ENCODE assay signal across 13 cellular contexts in the genomic region with DNA sequence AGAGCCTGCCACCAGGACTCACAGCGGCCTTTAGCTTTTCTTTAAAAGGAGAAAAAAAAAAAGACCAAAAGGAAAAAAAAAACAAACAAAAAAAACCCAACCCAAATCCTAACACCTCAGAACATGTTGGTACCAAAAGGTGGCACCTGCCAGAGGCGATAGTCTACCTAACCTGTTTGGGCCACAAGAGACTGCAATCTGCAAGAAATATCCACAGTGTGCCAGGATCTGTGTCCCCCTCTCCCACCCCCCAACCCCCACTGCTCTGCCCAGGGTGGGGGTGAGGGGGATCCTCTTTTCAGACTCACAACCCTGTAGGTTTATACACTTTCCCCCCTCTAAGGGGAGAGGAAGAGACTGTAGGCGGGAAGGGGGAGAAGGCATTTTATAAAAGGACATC. TPM values are rescaled to one million over a fixed set of nuclear protein-coding genes. Genes with fewer than 3 reads are reported as not detected.
DNase-seq lines count a peak whose midpoint lies in the region; ATAC-seq and TF ChIP-seq lines count a peak whose summit lies in the region.
"Had no signal": no experiment of that assay in that cellular context is flagged by ENCODE, and none has a peak within 500 bp of the region (broad histone marks: within the 10 kb centered on the region; RNA-seq: fewer than 3 reads in every experiment).

No MANE protein-coding gene starts in this region.

- intact Hi-C loops in testis (cut with DNase I; ENCODE audit: low total_unique reads), result no loop called here

- H3K27ac ChIP-seq in Peyer's patch, result no peak overlapping the region
- H3K27ac ChIP-seq in testis, result peak overlapping the region; percentile 17 to 69
- H3K27ac ChIP-seq: C4-2B, HL-60 had no signal

- WGBS in testis, 2 donors, result 83 to 87% methylated on average over 3 of the region's 3 CpGs

- peak; percentile 34 for DNase-seq in activated effector memory CD4-positive, alpha-beta T cell treated with anti-CD3 and anti-CD28 coated beads, Interleukin-2, amount 50 U/mL, for 16 hours
- no peak for DNase-seq in activated effector memory CD4-positive, alpha-beta T cell treated with Interleukin-2 at 50 U/mL for 16 hours
- DNase-seq in Peyer's patch (peak in 2 of 3 donors; percentile 7 to 39), mesenteric fat pad (ENCODE audit: low spot score) (peak; percentile 51), testis (no peak), C1 segment of cervical spinal cord (lab: John Stamatoyannopoulos, UW) (no peak), CD1c-positive myeloid dendritic cell (ENCODE audit: extremely low spot score) (no peak)
- DNase-seq: H9 had no signal

- ATAC-seq in HG03045 (IDR thresholded peaks at IDR 0.05; ENCODE audit: unreplicated experiment), result no peak
- ATAC-seq: K562 had no signal

- H3K9me3 ChIP-seq in Peyer's patch, result no peaks in the 10 kb centered on the region
- H3K9me3 ChIP-seq in testis, result no peaks in the 10 kb centered on the region

- H3K4me3 ChIP-seq in Peyer's patch (no peak overlapping the region), testis (no peak overlapping the region)
- H3K4me3 ChIP-seq: GM23338, K562 had no signal

- no peak for TF ChIP-seq CTCF in Peyer's patch (IDR thresholded peaks at IDR 0.05)
- TF ChIP-seq CTCF in testis (IDR thresholded peaks at IDR 0.05), result no peak

- TF ChIP-seq POLR2A in Peyer's patch (IDR thresholded peaks at IDR 0.05) (no peak), testis (IDR thresholded peaks at IDR 0.05) (no peak)

- no peaks in the 10 kb centered on the region for H3K27me3 ChIP-seq in Peyer's patch
- H3K27me3 ChIP-seq in testis, result no peaks in the 10 kb centered on the region

- H3K36me3 ChIP-seq in Peyer's patch (peaks cover 0 to 46% (median 0%) of the 10 kb centered on the region in 3 donors), testis (ENCODE audit: low read depth, missing control alignments) (no peaks in the 10 kb centered on the region)

- H3K4me1 ChIP-seq in Peyer's patch, result no peaks in the 10 kb centered on the region
- peaks cover 19% of the 10 kb centered on the region for H3K4me1 ChIP-seq in testis

RNA-seq across cellular contexts. Expression of a gene that starts 49.1 kb away (rescaled TPM):
- 100 to 1,000 TPM; 130 to 176 (median 140) TPM for total RNA-seq in Peyer's patch
- total RNA-seq in mesenteric fat pad, result 52.5 TPM
- total RNA-seq in testis, result 100 to 1,000 TPM in 1 of 2 donors, 10 to 100 TPM in 1; 99.5 to 139 TPM
- 60.5 TPM for polyA plus RNA-seq in testis (ENCODE audit: insufficient read depth, low read depth, low replicate concordance)

Comparison
In these comparisons a context has a peak if more than half of its experiments do, and no peak if none do; other contexts are left out.
1. DNase-seq: peak in activated effector memory CD4-positive, alpha-beta T cell treated with anti-CD3 and anti-CD28 coated beads, Interleukin-2, amount 50 U/mL, for 16 hours (single experiment), Peyer's patch (2 of 3) and mesenteric fat pad (single experiment); none in activated effector memory CD4-positive, alpha-beta T cell treated with Interleukin-2 at 50 U/mL for 16 hours (single experiment), testis (single experiment), C1 segment of cervical spinal cord (0 of 14) and CD1c-positive myeloid dendritic cell (single experiment).
2. H3K27ac ChIP-seq: peak in testis (2 of 2); none in Peyer's patch (0 of 4).